ENCODE assay signal across 38 cellular contexts in the genomic region with DNA sequence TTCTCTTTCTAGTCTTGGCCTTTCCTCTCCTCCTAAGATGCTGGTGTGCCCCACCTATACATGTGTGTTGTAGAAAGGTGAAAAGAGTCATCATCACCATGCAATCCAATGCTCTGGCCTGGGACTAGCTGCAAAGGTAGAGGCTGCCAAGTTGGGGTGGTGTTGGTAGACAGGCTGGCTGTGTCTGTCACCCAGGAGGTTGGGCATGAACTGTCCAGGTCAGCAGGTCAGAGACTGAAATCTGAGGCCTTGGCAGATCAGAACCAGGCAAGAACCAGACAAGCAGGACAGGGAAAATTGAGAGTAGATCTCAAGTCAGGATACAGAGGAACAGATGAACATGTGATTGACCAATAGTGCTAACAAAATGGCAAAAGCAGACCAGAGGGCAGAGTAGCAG.
"Had no signal": no experiment of that assay in that cellular context is flagged by ENCODE, and none has a peak within 500 bp of the region (broad histone marks: within the 10 kb centered on the region; RNA-seq: fewer than 3 reads in every experiment).

No MANE protein-coding gene starts in this region.

- FAIRE-seq: frontal cortex had no signal

- H3K4me1 ChIP-seq: adrenal gland, body of pancreas, heart left ventricle had no signal

- DNase-seq: activated CD4-positive, alpha-beta memory T cell treated with anti-CD3 and anti-CD28 coated beads for 36 hours; activated CD4-positive, alpha-beta T cell treated with anti-CD3 and anti-CD28 coated beads for 36 hours; activated CD4-positive, alpha-beta T cell treated with anti-CD3 and anti-CD28 coated beads, Interleukin-2, amount 10 ng/mL, durations not matched to agents 24 days and 14 days; activated CD4-positive, CD25-positive, alpha-beta regulatory T cell; activated CD4-positive, CD25-positive, alpha-beta regulatory T cell treated with anti-CD3 and anti-CD28 coated beads, Interleukin-2, amount 50 U/mL, for 72 hours; activated CD8-positive, alpha-beta memory T cell treated with anti-CD3 and anti-CD28 coated beads, Interleukin-2, amount 10 ng/mL, durations not matched to agents 7 days and 5 days; activated CD8-positive, alpha-beta memory T cell treated with anti-CD3 and anti-CD28 coated beads, Interleukin-2, amount 50 U/mL, for 4 hours; activated CD8-positive, alpha-beta T cell treated with anti-CD3 and anti-CD28 coated beads, Interleukin-2, amount 10 ng/mL, durations not matched to agents 7 days and 5 days; activated effector memory CD4-positive, alpha-beta T cell treated with anti-CD3 and anti-CD28 coated beads, Interleukin-2, amount 50 U/mL, for 16 hours; activated naive CD4-positive, alpha-beta T cell treated with anti-CD3 and anti-CD28 coated beads for 36 hours; activated naive CD8-positive, alpha-beta T cell treated with anti-CD3 and anti-CD28 coated beads for 36 hours; activated naive CD8-positive, alpha-beta T cell treated with anti-CD3 and anti-CD28 coated beads, Interleukin-2, amount 50 U/mL, for 24 hours; activated T-cell treated with anti-CD3 and anti-CD28 coated beads, Interleukin-2, amount 50 U/mL, for 1 hour; activated T-cell treated with anti-CD3 and anti-CD28 coated beads, Interleukin-2, amount 50 U/mL, for 48 hours; adrenal gland; amygdala; aorta; body of pancreas; dorsolateral prefrontal cortex; effector memory CD4-positive, alpha-beta T cell; endodermal cell; foreskin fibroblast; glutamatergic neuron; heart left ventricle; T-helper 1 cell; T-helper 17 cell; T1000; WERI-Rb-1 had no signal

- H3K27me3 ChIP-seq: adrenal gland, body of pancreas, cardiac muscle cell, dorsolateral prefrontal cortex, heart left ventricle had no signal

- ATAC-seq: activated CD4-positive, alpha-beta T cell treated with anti-CD3 and anti-CD28 coated beads for 36 hours; activated CD8-positive, alpha-beta memory T cell treated with anti-CD3 and anti-CD28 coated beads, Interleukin-2, amount 10 ng/mL, durations not matched to agents 7 days and 5 days; activated CD8-positive, alpha-beta T cell treated with anti-CD3 and anti-CD28 coated beads, Interleukin-2, amount 10 ng/mL, durations not matched to agents 7 days and 5 days; activated naive CD8-positive, alpha-beta T cell treated with anti-CD3 and anti-CD28 coated beads, Interleukin-2, amount 50 U/mL, for 24 hours; body of pancreas; esophagus mucosa; heart left ventricle; T-helper 17 cell had no signal

- H3K27ac ChIP-seq: adrenal gland, body of pancreas, cardiac muscle cell, coronary artery, dorsolateral prefrontal cortex, heart left ventricle, WERI-Rb-1 had no signal

- H3K4me1 Mint-ChIP-seq: activated CD4-positive, alpha-beta T cell treated with anti-CD3 and anti-CD28 coated beads for 36 hours; activated CD4-positive, alpha-beta T cell treated with anti-CD3 and anti-CD28 coated beads, Interleukin-2, amount 10 ng/mL, durations not matched to agents 24 days and 14 days; activated CD8-positive, alpha-beta memory T cell treated with anti-CD3 and anti-CD28 coated beads, Interleukin-2, amount 10 ng/mL, durations not matched to agents 7 days and 5 days; activated naive CD4-positive, alpha-beta T cell treated with anti-CD3 and anti-CD28 coated beads, Interleukin-2, amount 50 U/mL, for 24 hours; activated naive CD8-positive, alpha-beta T cell treated with anti-CD3 and anti-CD28 coated beads for 36 hours; activated naive CD8-positive, alpha-beta T cell treated with anti-CD3 and anti-CD28 coated beads, Interleukin-2, amount 50 U/mL, for 24 hours; central memory CD8-positive, alpha-beta T cell; endodermal cell had no signal

- H3K36me3 ChIP-seq: adrenal gland had no signal

- H3K4me3 ChIP-seq: adrenal gland, body of pancreas, cardiac muscle cell, coronary artery, dorsolateral prefrontal cortex, heart left ventricle had no signal

- H3K9me3 Mint-ChIP-seq: activated CD4-positive, alpha-beta memory T cell treated with anti-CD3 and anti-CD28 coated beads for 36 hours; activated CD4-positive, alpha-beta T cell treated with anti-CD3 and anti-CD28 coated beads, Interleukin-2, amount 10 ng/mL, durations not matched to agents 24 days and 14 days; activated naive CD4-positive, alpha-beta T cell treated with anti-CD3 and anti-CD28 coated beads for 36 hours; activated naive CD4-positive, alpha-beta T cell treated with anti-CD3 and anti-CD28 coated beads, Interleukin-2, amount 50 U/mL, for 24 hours; activated naive CD8-positive, alpha-beta T cell treated with anti-CD3 and anti-CD28 coated beads for 36 hours; activated naive CD8-positive, alpha-beta T cell treated with anti-CD3 and anti-CD28 coated beads, Interleukin-2, amount 50 U/mL, for 24 hours; activated T-helper 1 cell treated with anti-CD3 and anti-CD28 coated beads, Interleukin-12 subunit alpha, Interleukin-12 subunit beta, Interleukin-2, Interleukin-4 antibody, amounts not matched to agents 30 ng/mL and 10 ng/mL and 1 ng/mL, durations not matched to agents 14 hours and 24 hours and 36 hours; activated T-helper 2 cell treated with anti-CD3 and anti-CD28 coated beads, Interferon-gamma antibody, Interleukin-2, Interleukin-4, amounts not matched to agents 10 μg/mL and 5 μg/mL and 100 μg/mL, durations not matched to agents 14 hours and 24 hours and 36 hours; central memory CD8-positive, alpha-beta T cell; dendritic cell treated with granulocyte-macrophage colony-stimulating factor and Interleukin-4, amounts not matched to agents 40 ng/mL and 50 ng/mL, for 4 days; endodermal cell; T-helper 2 cell treated with Interferon-gamma antibody and Interleukin-4, amounts not matched to agents 5 μg/mL and 100 μg/mL, for 36 hours had no signal

- H3K4me3 Mint-ChIP-seq: activated CD4-positive, alpha-beta memory T cell treated with anti-CD3 and anti-CD28 coated beads for 36 hours; activated CD4-positive, alpha-beta T cell treated with anti-CD3 and anti-CD28 coated beads for 36 hours; activated CD4-positive, alpha-beta T cell treated with anti-CD3 and anti-CD28 coated beads, Interleukin-2, amount 10 ng/mL, durations not matched to agents 24 days and 14 days; activated CD8-positive, alpha-beta memory T cell treated with anti-CD3 and anti-CD28 coated beads, Interleukin-2, amount 10 ng/mL, durations not matched to agents 7 days and 5 days; activated CD8-positive, alpha-beta T cell treated with anti-CD3 and anti-CD28 coated beads, Interleukin-2, amount 10 ng/mL, durations not matched to agents 7 days and 5 days; activated naive CD4-positive, alpha-beta T cell treated with anti-CD3 and anti-CD28 coated beads for 36 hours; activated naive CD4-positive, alpha-beta T cell treated with anti-CD3 and anti-CD28 coated beads, Interleukin-2, amount 50 U/mL, for 24 hours; activated naive CD8-positive, alpha-beta T cell treated with anti-CD3 and anti-CD28 coated beads for 36 hours; activated naive CD8-positive, alpha-beta T cell treated with anti-CD3 and anti-CD28 coated beads, Interleukin-2, amount 50 U/mL, for 24 hours; activated T-helper 1 cell treated with anti-CD3 and anti-CD28 coated beads, Interleukin-12 subunit alpha, Interleukin-12 subunit beta, Interleukin-2, Interleukin-4 antibody, amounts not matched to agents 30 ng/mL and 10 ng/mL and 1 ng/mL, durations not matched to agents 14 hours and 24 hours and 36 hours; central memory CD8-positive, alpha-beta T cell; dendritic cell treated with granulocyte-macrophage colony-stimulating factor and Interleukin-4, amounts not matched to agents 40 ng/mL and 50 ng/mL, for 4 days; endodermal cell; T-helper 17 cell; T-helper 2 cell treated with Interferon-gamma antibody and Interleukin-4, amounts not matched to agents 5 μg/mL and 100 μg/mL, for 36 hours had no signal

- H3K27ac Mint-ChIP-seq: activated CD4-positive, alpha-beta memory T cell treated with anti-CD3 and anti-CD28 coated beads for 36 hours; activated CD4-positive, alpha-beta T cell treated with anti-CD3 and anti-CD28 coated beads for 36 hours; activated CD4-positive, alpha-beta T cell treated with anti-CD3 and anti-CD28 coated beads, Interleukin-2, amount 10 ng/mL, durations not matched to agents 24 days and 14 days; activated CD8-positive, alpha-beta memory T cell treated with anti-CD3 and anti-CD28 coated beads, Interleukin-2, amount 10 ng/mL, durations not matched to agents 7 days and 5 days; activated CD8-positive, alpha-beta T cell treated with anti-CD3 and anti-CD28 coated beads, Interleukin-2, amount 10 ng/mL, durations not matched to agents 7 days and 5 days; activated naive CD4-positive, alpha-beta T cell treated with anti-CD3 and anti-CD28 coated beads for 36 hours; activated naive CD4-positive, alpha-beta T cell treated with anti-CD3 and anti-CD28 coated beads, Interleukin-2, amount 50 U/mL, for 24 hours; activated naive CD8-positive, alpha-beta T cell treated with anti-CD3 and anti-CD28 coated beads for 36 hours; activated naive CD8-positive, alpha-beta T cell treated with anti-CD3 and anti-CD28 coated beads, Interleukin-2, amount 50 U/mL, for 24 hours; activated T-helper 1 cell treated with anti-CD3 and anti-CD28 coated beads, Interleukin-12 subunit alpha, Interleukin-12 subunit beta, Interleukin-2, Interleukin-4 antibody, amounts not matched to agents 30 ng/mL and 10 ng/mL and 1 ng/mL, durations not matched to agents 14 hours and 24 hours and 36 hours; activated T-helper 2 cell treated with anti-CD3 and anti-CD28 coated beads, Interferon-gamma antibody, Interleukin-2, Interleukin-4, amounts not matched to agents 10 μg/mL and 5 μg/mL and 100 μg/mL, durations not matched to agents 14 hours and 24 hours and 36 hours; dendritic cell treated with granulocyte-macrophage colony-stimulating factor and Interleukin-4, amounts not matched to agents 40 ng/mL and 50 ng/mL, for 4 days; endodermal cell; T-helper 17 cell; T-helper 2 cell treated with Interferon-gamma antibody and Interleukin-4, amounts not matched to agents 5 μg/mL and 100 μg/mL, for 36 hours had no signal

- H3K9me3 ChIP-seq: adrenal gland, body of pancreas, heart left ventricle had no signal

- H3K27me3 Mint-ChIP-seq: activated CD4-positive, alpha-beta memory T cell treated with anti-CD3 and anti-CD28 coated beads for 36 hours; activated CD4-positive, alpha-beta T cell treated with anti-CD3 and anti-CD28 coated beads for 36 hours; activated CD4-positive, alpha-beta T cell treated with anti-CD3 and anti-CD28 coated beads, Interleukin-2, amount 10 ng/mL, durations not matched to agents 24 days and 14 days; activated CD8-positive, alpha-beta memory T cell treated with anti-CD3 and anti-CD28 coated beads, Interleukin-2, amount 10 ng/mL, durations not matched to agents 7 days and 5 days; activated naive CD4-positive, alpha-beta T cell treated with anti-CD3 and anti-CD28 coated beads, Interleukin-2, amount 50 U/mL, for 24 hours; activated naive CD8-positive, alpha-beta T cell treated with anti-CD3 and anti-CD28 coated beads for 36 hours; activated naive CD8-positive, alpha-beta T cell treated with anti-CD3 and anti-CD28 coated beads, Interleukin-2, amount 50 U/mL, for 24 hours; central memory CD8-positive, alpha-beta T cell; dendritic cell treated with granulocyte-macrophage colony-stimulating factor and Interleukin-4, amounts not matched to agents 40 ng/mL and 50 ng/mL, for 4 days; T-helper 17 cell had no signal
